In the genomic region with DNA sequence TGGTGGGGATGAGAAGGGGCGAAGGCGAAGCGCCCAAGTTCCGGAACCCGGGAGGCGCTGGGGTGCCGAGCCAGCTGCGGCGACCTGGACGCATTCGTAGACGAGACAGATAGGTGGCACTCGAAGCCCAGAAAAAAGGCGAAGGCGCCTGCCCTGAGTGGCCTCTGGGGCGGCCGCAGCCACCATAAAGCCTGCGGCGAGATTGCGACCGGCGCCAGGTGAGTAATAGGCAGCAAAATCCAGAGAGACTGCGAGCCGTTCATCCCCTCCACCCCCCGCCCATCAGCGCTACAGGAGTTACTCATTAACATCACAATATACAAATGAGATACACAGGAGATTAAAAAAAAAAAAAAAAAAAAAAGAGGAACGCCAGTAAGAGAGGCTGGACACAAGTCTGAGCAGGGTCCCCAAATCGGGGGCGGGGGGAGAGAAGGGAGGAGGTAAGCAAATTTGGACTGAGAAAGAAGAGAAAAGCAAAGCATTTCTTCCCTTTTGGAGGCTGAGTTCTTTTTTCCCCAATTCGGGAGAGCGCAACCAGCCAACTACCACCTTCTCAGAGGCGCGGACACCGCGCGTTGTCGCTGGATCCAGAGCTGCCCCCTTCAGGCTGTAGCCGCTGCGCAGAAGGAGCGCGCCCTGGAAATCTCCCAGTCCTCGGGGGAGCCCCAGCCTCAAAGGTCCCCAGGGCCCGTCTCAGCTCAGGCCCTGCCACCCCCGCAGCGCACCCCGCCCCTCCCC, we compare ENCODE assay signal across 1 cellular context.
A peak's percentile ranks its signal among the peaks of the same experiment; 100 is the strongest.
TF ChIP-seq lines count a peak whose summit lies in the region.

No MANE protein-coding gene starts in this region.

TF ChIP-seq in HepG2, 621 proteins besides CTCF, POLR2A, EP300 and RAD21 (continued from another document and continues in another):
- TF ChIP-seq, protein P1, sequence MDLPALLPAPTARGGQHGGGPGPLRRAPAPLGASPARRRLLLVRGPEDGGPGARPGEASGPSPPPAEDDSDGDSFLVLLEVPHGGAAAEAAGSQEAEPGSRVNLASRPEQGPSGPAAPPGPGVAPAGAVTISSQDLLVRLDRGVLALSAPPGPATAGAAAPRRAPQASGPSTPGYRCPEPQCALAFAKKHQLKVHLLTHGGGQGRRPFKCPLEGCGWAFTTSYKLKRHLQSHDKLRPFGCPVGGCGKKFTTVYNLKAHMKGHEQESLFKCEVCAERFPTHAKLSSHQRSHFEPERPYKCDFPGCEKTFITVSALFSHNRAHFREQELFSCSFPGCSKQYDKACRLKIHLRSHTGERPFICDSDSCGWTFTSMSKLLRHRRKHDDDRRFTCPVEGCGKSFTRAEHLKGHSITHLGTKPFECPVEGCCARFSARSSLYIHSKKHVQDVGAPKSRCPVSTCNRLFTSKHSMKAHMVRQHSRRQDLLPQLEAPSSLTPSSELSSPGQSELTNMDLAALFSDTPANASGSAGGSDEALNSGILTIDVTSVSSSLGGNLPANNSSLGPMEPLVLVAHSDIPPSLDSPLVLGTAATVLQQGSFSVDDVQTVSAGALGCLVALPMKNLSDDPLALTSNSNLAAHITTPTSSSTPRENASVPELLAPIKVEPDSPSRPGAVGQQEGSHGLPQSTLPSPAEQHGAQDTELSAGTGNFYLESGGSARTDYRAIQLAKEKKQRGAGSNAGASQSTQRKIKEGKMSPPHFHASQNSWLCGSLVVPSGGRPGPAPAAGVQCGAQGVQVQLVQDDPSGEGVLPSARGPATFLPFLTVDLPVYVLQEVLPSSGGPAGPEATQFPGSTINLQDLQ (CRISPR knock-in tag; IDR thresholded peaks at IDR 0.05), result no peak
- TF ChIP-seq STAT5B (CRISPR knock-in tag; IDR thresholded peaks at IDR 0.05), result no peak
- TF ChIP-seq ZNF558 (CRISPR knock-in tag; IDR thresholded peaks at IDR 0.05; ENCODE audit: borderline replicate concordance), result no peak
- TF ChIP-seq, protein P2, sequence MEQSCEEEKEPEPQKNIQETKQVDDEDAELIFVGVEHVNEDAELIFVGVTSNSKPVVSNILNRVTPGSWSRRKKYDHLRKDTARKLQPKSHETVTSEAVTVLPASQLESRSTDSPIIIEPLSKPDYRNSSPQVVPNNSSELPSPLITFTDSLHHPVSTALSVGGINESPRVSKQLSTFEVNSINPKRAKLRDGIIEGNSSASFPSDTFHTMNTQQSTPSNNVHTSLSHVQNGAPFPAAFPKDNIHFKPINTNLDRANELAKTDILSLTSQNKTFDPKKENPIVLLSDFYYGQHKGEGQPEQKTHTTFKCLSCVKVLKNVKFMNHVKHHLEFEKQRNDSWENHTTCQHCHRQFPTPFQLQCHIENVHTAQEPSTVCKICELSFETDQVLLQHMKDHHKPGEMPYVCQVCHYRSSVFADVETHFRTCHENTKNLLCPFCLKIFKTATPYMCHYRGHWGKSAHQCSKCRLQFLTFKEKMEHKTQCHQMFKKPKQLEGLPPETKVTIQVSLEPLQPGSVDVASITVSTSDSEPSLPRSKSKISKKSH (CRISPR knock-in tag; IDR thresholded peaks at IDR 0.05; ENCODE audit: borderline replicate concordance), result no peak
- TF ChIP-seq ZNF468 (CRISPR knock-in tag; IDR thresholded peaks at IDR 0.05), result no peak
- no peak for TF ChIP-seq ZSCAN30 (CRISPR knock-in tag; IDR thresholded peaks at IDR 0.05)
- TF ChIP-seq, protein P3, sequence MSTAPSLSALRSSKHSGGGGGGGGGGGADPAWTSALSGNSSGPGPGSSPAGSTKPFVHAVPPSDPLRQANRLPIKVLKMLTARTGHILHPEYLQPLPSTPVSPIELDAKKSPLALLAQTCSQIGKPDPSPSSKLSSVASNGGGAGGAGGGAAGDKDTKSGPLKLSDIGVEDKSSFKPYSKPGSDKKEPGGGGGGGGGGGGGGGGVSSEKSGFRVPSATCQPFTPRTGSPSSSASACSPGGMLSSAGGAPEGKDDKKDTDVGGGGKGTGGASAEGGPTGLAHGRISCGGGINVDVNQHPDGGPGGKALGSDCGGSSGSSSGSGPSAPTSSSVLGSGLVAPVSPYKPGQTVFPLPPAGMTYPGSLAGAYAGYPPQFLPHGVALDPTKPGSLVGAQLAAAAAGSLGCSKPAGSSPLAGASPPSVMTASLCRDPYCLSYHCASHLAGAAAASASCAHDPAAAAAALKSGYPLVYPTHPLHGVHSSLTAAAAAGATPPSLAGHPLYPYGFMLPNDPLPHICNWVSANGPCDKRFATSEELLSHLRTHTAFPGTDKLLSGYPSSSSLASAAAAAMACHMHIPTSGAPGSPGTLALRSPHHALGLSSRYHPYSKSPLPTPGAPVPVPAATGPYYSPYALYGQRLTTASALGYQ (CRISPR knock-in tag; IDR thresholded peaks at IDR 0.05), result no peak
- TF ChIP-seq SMAD1 (CRISPR knock-in tag; IDR thresholded peaks at IDR 0.05; ENCODE audit: borderline replicate concordance, low read depth), result no peak
- no peak for TF ChIP-seq NRL (CRISPR knock-in tag; IDR thresholded peaks at IDR 0.05; ENCODE audit: borderline replicate concordance)
- peak; percentile 63; the same call in 1 of the 2 replicates for TF ChIP-seq KMT2A (CRISPR knock-in tag; IDR thresholded peaks at IDR 0.05)
- TF ChIP-seq, protein P4, sequence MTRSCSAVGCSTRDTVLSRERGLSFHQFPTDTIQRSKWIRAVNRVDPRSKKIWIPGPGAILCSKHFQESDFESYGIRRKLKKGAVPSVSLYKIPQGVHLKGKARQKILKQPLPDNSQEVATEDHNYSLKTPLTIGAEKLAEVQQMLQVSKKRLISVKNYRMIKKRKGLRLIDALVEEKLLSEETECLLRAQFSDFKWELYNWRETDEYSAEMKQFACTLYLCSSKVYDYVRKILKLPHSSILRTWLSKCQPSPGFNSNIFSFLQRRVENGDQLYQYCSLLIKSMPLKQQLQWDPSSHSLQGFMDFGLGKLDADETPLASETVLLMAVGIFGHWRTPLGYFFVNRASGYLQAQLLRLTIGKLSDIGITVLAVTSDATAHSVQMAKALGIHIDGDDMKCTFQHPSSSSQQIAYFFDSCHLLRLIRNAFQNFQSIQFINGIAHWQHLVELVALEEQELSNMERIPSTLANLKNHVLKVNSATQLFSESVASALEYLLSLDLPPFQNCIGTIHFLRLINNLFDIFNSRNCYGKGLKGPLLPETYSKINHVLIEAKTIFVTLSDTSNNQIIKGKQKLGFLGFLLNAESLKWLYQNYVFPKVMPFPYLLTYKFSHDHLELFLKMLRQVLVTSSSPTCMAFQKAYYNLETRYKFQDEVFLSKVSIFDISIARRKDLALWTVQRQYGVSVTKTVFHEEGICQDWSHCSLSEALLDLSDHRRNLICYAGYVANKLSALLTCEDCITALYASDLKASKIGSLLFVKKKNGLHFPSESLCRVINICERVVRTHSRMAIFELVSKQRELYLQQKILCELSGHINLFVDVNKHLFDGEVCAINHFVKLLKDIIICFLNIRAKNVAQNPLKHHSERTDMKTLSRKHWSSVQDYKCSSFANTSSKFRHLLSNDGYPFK (CRISPR knock-in tag; IDR thresholded peaks at IDR 0.05; ENCODE audit: borderline replicate concordance), result no peak
- TF ChIP-seq, protein P5, sequence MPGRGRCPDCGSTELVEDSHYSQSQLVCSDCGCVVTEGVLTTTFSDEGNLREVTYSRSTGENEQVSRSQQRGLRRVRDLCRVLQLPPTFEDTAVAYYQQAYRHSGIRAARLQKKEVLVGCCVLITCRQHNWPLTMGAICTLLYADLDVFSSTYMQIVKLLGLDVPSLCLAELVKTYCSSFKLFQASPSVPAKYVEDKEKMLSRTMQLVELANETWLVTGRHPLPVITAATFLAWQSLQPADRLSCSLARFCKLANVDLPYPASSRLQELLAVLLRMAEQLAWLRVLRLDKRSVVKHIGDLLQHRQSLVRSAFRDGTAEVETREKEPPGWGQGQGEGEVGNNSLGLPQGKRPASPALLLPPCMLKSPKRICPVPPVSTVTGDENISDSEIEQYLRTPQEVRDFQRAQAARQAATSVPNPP (CRISPR knock-in tag; IDR thresholded peaks at IDR 0.05), result no peak
- TF ChIP-seq ZNF205 (CRISPR knock-in tag; IDR thresholded peaks at IDR 0.05), result no peak
- TF ChIP-seq ZFP37 (CRISPR knock-in tag; IDR thresholded peaks at IDR 0.05; ENCODE audit: borderline replicate concordance), result no peak
- no peak for TF ChIP-seq HMG20B (CRISPR knock-in tag; conservative IDR thresholded peaks at IDR 0.05)
- no peak for TF ChIP-seq SNRNP70 (IDR thresholded peaks at IDR 0.05; ENCODE audit: low read depth, low read length)
- peak; percentile 67 for TF ChIP-seq YY1 (IDR thresholded peaks at IDR 0.05; ENCODE audit: insufficient read depth, insufficient replicate concordance, low read depth, low read length)
- TF ChIP-seq FOSL2 (CRISPR knock-in tag; IDR thresholded peaks at IDR 0.05), result peak; percentile 72
- 0 out of 2 replicates have a peak, but pooled peaks have one; percentile 10 for TF ChIP-seq NR2C2 (CRISPR knock-in tag; IDR thresholded peaks at IDR 0.05; ENCODE audit: borderline replicate concordance)
- TF ChIP-seq THAP11 (CRISPR knock-in tag; IDR thresholded peaks at IDR 0.05), result no peak; the same call in 1 of the 2 replicates
- no peak for TF ChIP-seq FOSL1 (CRISPR knock-in tag; IDR thresholded peaks at IDR 0.05; ENCODE audit: borderline replicate concordance)
- 0 out of 2 replicates have a peak, but pooled peaks have one; percentile 25 for TF ChIP-seq AHR (CRISPR knock-in tag; IDR thresholded peaks at IDR 0.05)
- no peak for TF ChIP-seq ZNF274 (CRISPR knock-in tag; IDR thresholded peaks at IDR 0.05)
- no peak; the same call in 1 of the 2 replicates for TF ChIP-seq MIER3 (CRISPR knock-in tag; IDR thresholded peaks at IDR 0.05; ENCODE audit: borderline replicate concordance)
- no peak for TF ChIP-seq ZNF660 (CRISPR knock-in tag; IDR thresholded peaks at IDR 0.05; ENCODE audit: borderline replicate concordance, low read depth)
- TF ChIP-seq RCOR2 (CRISPR knock-in tag; IDR thresholded peaks at IDR 0.05), result 0 out of 2 replicates have a peak, but pooled peaks have one; percentile 54
- no peak for TF ChIP-seq ZNF24 (IDR thresholded peaks at IDR 0.05)
- TF ChIP-seq MLLT10 (CRISPR knock-in tag; IDR thresholded peaks at IDR 0.05), result no peak
- TF ChIP-seq, protein P6, sequence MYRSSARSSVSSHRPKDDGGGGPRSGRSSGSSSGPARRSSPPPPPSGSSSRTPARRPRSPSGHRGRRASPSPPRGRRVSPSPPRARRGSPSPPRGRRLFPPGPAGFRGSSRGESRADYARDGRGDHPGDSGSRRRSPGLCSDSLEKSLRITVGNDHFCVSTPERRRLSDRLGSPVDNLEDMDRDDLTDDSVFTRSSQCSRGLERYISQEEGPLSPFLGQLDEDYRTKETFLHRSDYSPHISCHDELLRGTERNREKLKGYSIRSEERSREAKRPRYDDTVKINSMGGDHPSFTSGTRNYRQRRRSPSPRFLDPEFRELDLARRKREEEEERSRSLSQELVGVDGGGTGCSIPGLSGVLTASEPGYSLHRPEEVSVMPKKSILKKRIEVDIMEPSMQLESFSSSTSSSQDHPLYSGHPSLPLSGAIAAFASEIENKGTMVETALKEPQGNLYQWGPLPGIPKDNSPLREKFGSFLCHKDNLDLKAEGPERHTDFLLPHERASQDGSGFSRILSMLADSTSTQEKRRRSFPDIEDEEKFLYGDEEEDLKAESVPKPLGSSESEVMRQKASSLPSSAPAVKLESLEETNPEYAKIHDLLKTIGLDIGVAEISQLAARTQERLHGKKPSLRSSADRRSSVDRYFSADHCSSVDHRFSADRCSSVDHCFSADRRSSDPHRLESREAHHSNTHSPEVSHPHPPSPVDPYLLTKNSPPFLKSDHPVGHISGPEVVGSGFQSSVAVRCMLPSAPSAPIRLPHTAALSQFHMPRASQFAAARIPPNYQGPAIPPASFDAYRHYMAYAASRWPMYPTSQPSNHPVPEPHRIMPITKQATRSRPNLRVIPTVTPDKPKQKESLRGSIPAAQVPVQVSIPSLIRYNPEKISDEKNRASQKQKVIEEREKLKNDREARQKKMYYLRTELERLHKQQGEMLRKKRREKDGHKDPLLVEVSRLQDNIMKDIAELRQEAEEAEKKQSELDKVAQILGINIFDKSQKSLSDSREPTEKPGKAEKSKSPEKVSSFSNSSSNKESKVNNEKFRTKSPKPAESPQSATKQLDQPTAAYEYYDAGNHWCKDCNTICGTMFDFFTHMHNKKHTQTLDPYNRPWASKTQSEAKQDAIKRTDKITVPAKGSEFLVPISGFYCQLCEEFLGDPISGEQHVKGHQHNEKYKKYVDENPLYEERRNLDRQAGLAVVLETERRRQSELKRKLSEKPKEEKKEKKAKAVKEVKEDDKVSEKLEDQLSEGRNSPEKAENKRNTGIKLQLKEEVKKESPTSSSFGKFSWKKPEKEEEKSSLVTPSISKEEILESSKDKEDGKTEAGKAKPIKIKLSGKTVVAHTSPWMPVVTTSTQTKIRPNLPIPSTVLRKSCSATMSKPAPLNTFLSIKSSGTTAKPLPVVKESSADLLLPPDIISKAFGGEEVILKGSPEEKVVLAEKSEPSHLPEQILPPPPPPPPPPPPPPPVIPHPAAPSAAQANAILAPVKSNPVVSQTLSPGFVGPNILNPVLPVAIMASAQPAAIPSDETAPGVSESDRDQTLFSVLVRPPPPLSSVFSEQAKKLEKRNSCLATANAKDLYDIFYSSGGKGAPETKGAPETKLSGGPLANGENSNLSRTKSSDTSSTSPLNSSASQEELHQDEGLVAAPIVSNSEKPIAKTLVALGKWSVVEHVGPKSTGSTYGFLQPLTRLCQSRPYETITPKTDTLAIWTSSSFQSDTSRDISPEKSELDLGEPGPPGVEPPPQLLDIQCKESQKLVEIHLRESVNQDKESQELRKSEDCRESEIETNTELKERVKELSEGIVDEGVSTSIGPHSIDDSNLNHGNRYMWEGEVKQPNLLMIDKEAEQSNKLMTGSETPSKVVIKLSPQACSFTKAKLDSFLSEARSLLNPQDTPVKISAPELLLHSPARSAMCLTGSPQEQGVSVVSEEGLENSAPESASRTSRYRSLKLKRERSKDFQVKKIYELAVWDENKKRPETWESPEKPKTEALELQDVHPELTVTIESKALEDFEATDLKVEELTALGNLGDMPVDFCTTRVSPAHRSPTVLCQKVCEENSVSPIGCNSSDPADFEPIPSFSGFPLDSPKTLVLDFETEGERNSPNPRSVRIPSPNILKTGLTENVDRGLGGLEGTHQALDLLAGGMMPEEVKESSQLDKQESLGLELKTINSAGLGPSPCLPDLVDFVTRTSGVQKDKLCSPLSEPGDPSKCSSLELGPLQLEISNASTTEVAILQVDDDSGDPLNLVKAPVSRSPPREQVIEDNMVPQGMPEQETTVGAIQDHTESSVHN (CRISPR knock-in tag; IDR thresholded peaks at IDR 0.05), result no peak
- TF ChIP-seq ZFY (CRISPR knock-in tag; IDR thresholded peaks at IDR 0.05), result no peak; the same call in none of the 2 replicates
- no peak for TF ChIP-seq ZNF451 (CRISPR knock-in tag; IDR thresholded peaks at IDR 0.05)
- TF ChIP-seq, protein P7, sequence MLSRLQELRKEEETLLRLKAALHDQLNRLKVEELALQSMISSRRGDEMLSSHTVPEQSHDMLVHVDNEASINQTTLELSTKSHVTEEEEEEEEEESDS (CRISPR knock-in tag; IDR thresholded peaks at IDR 0.05; ENCODE audit: borderline replicate concordance), result no peak
- no peak for TF ChIP-seq ARNT (IDR thresholded peaks at IDR 0.05)
- no peak for TF ChIP-seq ZMAT3 (CRISPR knock-in tag; conservative IDR thresholded peaks at IDR 0.05)
- no peak for TF ChIP-seq KLF12 (CRISPR knock-in tag; IDR thresholded peaks at IDR 0.05; ENCODE audit: borderline replicate concordance)
- TF ChIP-seq BHLHE40 (IDR thresholded peaks at IDR 0.05; ENCODE audit: low read length), result no peak
- TF ChIP-seq, protein P8, sequence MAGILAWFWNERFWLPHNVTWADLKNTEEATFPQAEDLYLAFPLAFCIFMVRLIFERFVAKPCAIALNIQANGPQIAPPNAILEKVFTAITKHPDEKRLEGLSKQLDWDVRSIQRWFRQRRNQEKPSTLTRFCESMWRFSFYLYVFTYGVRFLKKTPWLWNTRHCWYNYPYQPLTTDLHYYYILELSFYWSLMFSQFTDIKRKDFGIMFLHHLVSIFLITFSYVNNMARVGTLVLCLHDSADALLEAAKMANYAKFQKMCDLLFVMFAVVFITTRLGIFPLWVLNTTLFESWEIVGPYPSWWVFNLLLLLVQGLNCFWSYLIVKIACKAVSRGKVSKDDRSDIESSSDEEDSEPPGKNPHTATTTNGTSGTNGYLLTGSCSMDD (CRISPR knock-in tag; IDR thresholded peaks at IDR 0.05), result no peak
- TF ChIP-seq ZNF777 (CRISPR knock-in tag; IDR thresholded peaks at IDR 0.05), result no peak
- no peak for TF ChIP-seq ZNF776 (CRISPR knock-in tag; IDR thresholded peaks at IDR 0.05)
